27 cellular contexts compared by ENCODE assay signal in the genomic region with DNA sequence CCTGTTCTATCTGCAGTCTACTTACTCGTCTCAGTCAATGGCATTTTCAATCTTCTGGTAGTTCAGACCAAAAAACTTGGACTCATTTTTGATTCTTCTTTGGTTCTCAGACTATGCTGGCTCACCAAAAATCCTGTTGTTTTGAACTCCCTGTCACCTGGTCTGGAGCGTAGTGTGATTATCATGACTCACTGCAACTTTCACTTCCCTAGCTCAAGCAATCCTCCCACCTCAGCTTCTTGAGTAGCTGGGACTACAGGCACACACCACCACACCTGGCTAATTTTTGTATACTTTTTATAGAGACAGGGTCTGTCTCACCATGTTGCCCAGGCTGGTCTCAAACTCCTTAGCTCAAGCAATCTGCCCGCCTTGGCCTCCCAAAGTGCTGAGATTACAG.
DNase-seq lines count a peak whose midpoint lies in the region; ATAC-seq, FAIRE-seq and TF ChIP-seq lines count a peak whose summit lies in the region.
"Had no signal": no experiment of that assay in that cellular context is flagged by ENCODE, and none has a peak within 500 bp of the region (broad histone marks: within the 10 kb centered on the region; RNA-seq: fewer than 3 reads in every experiment).

No MANE protein-coding gene starts in this region.

- H3K79me2 ChIP-seq in osteoblast (ENCODE audit: insufficient read depth, low read length), result no peaks in the 10 kb centered on the region

- no peaks in the 10 kb centered on the region for H3K9me3 ChIP-seq in osteoblast (ENCODE audit: low read depth, low read length)
- H3K9me3 ChIP-seq: BLaER1 had no signal

- H2AFZ ChIP-seq in osteoblast (ENCODE audit: low read length), result no peak overlapping the region

- H4K20me1 ChIP-seq in osteoblast (ENCODE audit: insufficient read depth, low read length), result no peaks in the 10 kb centered on the region
- H4K20me1 ChIP-seq: BLaER1 had no signal

- H3K4me2 ChIP-seq in osteoblast (ENCODE audit: insufficient read depth, low read length), result no peak overlapping the region
- H3K4me2 ChIP-seq: BLaER1 had no signal

- H3K27me3 ChIP-seq in bronchial epithelial cell (ENCODE audit: control insufficient read depth, insufficient read depth, low read length) (no peaks in the 10 kb centered on the region), osteoblast (ENCODE audit: insufficient read depth, low read length) (no peaks in the 10 kb centered on the region)
- H3K27me3 ChIP-seq: BLaER1 had no signal

- ATAC-seq in HG02610 (IDR thresholded peaks at IDR 0.05; ENCODE audit: unreplicated experiment), result peak; percentile 50
- no peak for ATAC-seq in omental fat pad (ENCODE audit: low FRiP score)
- ATAC-seq: Panc1 had no signal

- in situ Hi-C loops in KBM-7 (cut with MboI; ENCODE audit: low pct_unique_long_range_greater_than_20kb, low sequenced_read_pairs), result no loop called here

- H3K4me3 ChIP-seq in bronchial epithelial cell (ENCODE audit: low read depth, low read length), result no peak overlapping the region
- H3K4me3 ChIP-seq in osteoblast (ENCODE audit: insufficient read depth, low read length), result no peak overlapping the region
- H3K4me3 ChIP-seq: BLaER1, SK-N-MC had no signal

- no peak for TF ChIP-seq POLR2A in GM12891 (IDR thresholded peaks at IDR 0.05; ENCODE audit: low read depth, low read length)

- TF ChIP-seq CTCF in bronchial epithelial cell (IDR thresholded peaks at IDR 0.05; ENCODE audit: insufficient read depth, low read length, severe bottlenecking) (no peak), osteoblast (IDR thresholded peaks at IDR 0.05; ENCODE audit: extremely low read depth, low read depth, low read length) (no peak), omental fat pad (IDR thresholded peaks at IDR 0.05) (no peak)

- H3K4me1 ChIP-seq in osteoblast (ENCODE audit: insufficient read depth, low read length), result no peaks in the 10 kb centered on the region
- H3K4me1 ChIP-seq: BLaER1 had no signal

- FAIRE-seq in GM12891 (lab: Jason Lieb, UNC) (no peak), bronchial epithelial cell (lab: Jason Lieb, UNC) (no peak)
- FAIRE-seq: GM12892 had no signal

- DNase-seq in GM12891 (ENCODE audit: insufficient read length, low spot score) (no peak), NCI-H69 (lab: John Stamatoyannopoulos, UW) (peak; percentile 47), bronchial epithelial cell (ENCODE audit: low read depth) (peak; percentile 19), osteoblast (ENCODE audit: insufficient read length, low spot score, missing footprints) (no peak), omental fat pad (ENCODE audit: low spot score) (no peak), KBM-7 (no peak)
- DNase-seq: CD4-positive, CD25-positive, alpha-beta regulatory T cell; DMS79; EL; GDM1; H7; IMR-90; MV-4-11; NCI-H1105; NCI-H1436 treated with DMSO at 0.1 percent for 48 hours; NCI-H187 treated with DMSO at 0.1 percent for 48 hours; NCI-H2171 treated with DMSO at 0.1 percent for 48 hours; NCI-H345; NCI-H510A treated with DMSO at 0.1 percent for 48 hours; NCI-H748 treated with DMSO at 0.1 percent for 48 hours; SIG-M5; SW 1271 had no signal

- no peaks in the 10 kb centered on the region for H3K36me3 ChIP-seq in bronchial epithelial cell (ENCODE audit: control insufficient read depth, insufficient read depth, low read length)
- H3K36me3 ChIP-seq in osteoblast (ENCODE audit: insufficient read depth, low read length), result no peaks in the 10 kb centered on the region
- H3K36me3 ChIP-seq: BLaER1 had no signal

- H3K27ac ChIP-seq in osteoblast (ENCODE audit: low read depth, low read length), result no peak overlapping the region
- H3K27ac ChIP-seq: BLaER1, SK-N-MC had no signal

TF ChIP-seq in GM12891, 5 proteins besides CTCF, POLR2A, EP300 and RAD21:
- TF ChIP-seq SPI1 (IDR thresholded peaks at IDR 0.05; ENCODE audit: low read depth, low read length), result peak; percentile 80
- TF ChIP-seq POU2F2 (IDR thresholded peaks at IDR 0.05; ENCODE audit: low read depth, low read length), result no peak
TF ChIP-seq in GM12891: peak in this region for 1.

Comparison
In these comparisons a context has a peak if more than half of its experiments do, and no peak if none do; other contexts are left out.
1. DNase-seq: peak in NCI-H69 (single experiment) and bronchial epithelial cell (single experiment); none in GM12891 (single experiment), osteoblast (single experiment), omental fat pad (single experiment) and KBM-7 (single experiment).